In genomic region chr5:56119050-56119449, GRCh38 we compare ENCODE assay signal across 2 cellular contexts.
TF ChIP-seq lines count a peak whose summit lies in the region.

No MANE protein-coding gene starts in this region.

TF ChIP-seq in A549, 52 proteins besides CTCF, POLR2A, EP300 and RAD21 (continued from another document):
- TF ChIP-seq REST (IDR thresholded peaks at IDR 0.05) (no peak), ZNF302 (CRISPR knock-in tag; IDR thresholded peaks at IDR 0.05) (no peak), PBX3 (IDR thresholded peaks at IDR 0.05) (no peak), RCOR1 (IDR thresholded peaks at IDR 0.05; ENCODE audit: low read depth, low read length) (no peak), HOXB5 (CRISPR knock-in tag; IDR thresholded peaks at IDR 0.05) (no peak), RFX5 (IDR thresholded peaks at IDR 0.05) (no peak)

TF ChIP-seq in K562, 482 proteins besides CTCF, POLR2A, EP300 and RAD21 (continued from another document):
- no peak for TF ChIP-seq E2F5 (CRISPR knock-in tag; IDR thresholded peaks at IDR 0.05)
